ENCODE assay signal across 8 cellular contexts in the genomic region with DNA sequence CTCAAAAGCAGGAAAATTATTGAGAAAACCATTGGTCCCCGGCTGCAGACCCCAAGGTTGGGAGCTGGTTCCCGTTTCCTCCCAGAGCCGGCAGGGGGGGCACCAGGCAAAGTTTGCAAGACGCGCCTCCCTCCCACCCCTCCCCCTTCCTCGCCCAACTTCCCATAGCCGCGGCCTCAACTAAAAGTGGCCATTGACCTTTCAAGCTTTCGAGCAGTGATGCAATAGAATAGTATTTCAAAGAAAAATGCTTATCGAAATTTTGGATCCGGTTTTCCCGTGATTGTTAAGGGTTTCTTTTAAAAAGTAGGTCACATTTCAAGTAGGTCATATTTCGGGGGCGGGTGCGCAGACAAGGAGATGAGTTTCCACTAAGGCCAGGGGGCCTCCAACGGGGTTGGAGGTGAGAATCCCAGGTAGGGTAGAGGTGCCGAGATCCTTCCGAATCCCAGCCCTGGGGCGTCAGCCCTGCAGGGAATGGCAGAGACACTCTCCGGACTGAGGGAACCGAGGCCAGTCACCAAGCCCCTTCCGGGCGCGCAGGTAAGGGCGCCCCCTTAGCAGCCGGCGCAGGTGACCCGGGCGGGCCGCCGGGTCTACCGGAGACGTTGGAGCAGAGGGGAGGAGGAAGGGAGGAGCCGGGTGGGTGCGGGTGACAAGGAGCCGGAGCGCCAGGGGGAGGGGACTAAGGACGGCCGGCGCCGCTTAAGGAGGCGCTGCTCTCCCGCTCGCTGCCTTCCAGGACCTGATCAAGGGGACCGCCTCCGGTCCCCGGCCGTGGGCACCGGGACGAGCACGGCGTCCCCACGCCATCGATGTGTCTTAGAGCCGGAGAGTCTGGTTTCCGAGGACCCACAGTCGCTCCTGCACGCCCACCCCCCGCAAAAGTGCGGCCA. TPM values are rescaled to one million over a fixed set of nuclear protein-coding genes. Genes with fewer than 3 reads are reported as not detected.
DNase-seq lines count a peak whose midpoint lies in the region; ATAC-seq, FAIRE-seq and TF ChIP-seq lines count a peak whose summit lies in the region.

No MANE protein-coding gene starts in this region.

- no peaks in the 10 kb centered on the region for H3K36me3 ChIP-seq in SK-N-MC (ENCODE audit: insufficient read depth, low read length)
- H3K36me3 ChIP-seq in pancreas: no peaks in the 10 kb centered on the region
- H3K36me3 ChIP-seq in tibial artery: no peaks in the 10 kb centered on the region

- intact Hi-C loops in Right ventricle myocardium inferior (cut with DNase I): loop anchor here (1.0 to 10.0 kb wide), 11 partner anchors 21 to 531 kb away; partner anchors contain the start of gene CRADD
- intact Hi-C loops in pancreas (cut with DNase I): loop anchor here (5.0 to 10.0 kb wide), 3 partner anchors 525 to 535 kb away; no protein-coding TSS in a partner anchor
- intact Hi-C loops in tibial artery (cut with DNase I; ENCODE audit: low total_unique reads): loop anchor here (2.0 to 10.0 kb wide), 7 partner anchors 55 to 532 kb away; partner anchors contain the start of gene CRADD

- POLR2A ChIA-PET in activated naive CD8-positive, alpha-beta T cell treated with anti-CD3 and anti-CD28 coated beads, Interleukin-2, amount 10 ng/mL, durations not matched to agents 7 days and 5 days (lab: Charles Lee): interaction anchor here (0.7 to 2.4 kb wide), 14 partner anchors 18 to 532 kb away, joined by 3 to 13 read pairs (median 5); partner anchors contain the start of genes CRADD and UBE2N

- no peak for FAIRE-seq in pancreas (lab: Jason Lieb, UNC)

- H3K9me3 ChIP-seq in SK-N-MC (ENCODE audit: low read depth, low read length) (no peaks in the 10 kb centered on the region), pancreas (no peaks in the 10 kb centered on the region), tibial artery (no peaks in the 10 kb centered on the region)

- no peaks in the 10 kb centered on the region for H3K9me3 Mint-ChIP-seq in activated naive CD8-positive, alpha-beta T cell treated with anti-CD3 and anti-CD28 coated beads, Interleukin-2, amount 10 ng/mL, durations not matched to agents 7 days and 5 days

- peak; percentile 45 for ATAC-seq in GM21515 (IDR thresholded peaks at IDR 0.05; ENCODE audit: unreplicated experiment)
- peak; percentile 59 for ATAC-seq in activated naive CD8-positive, alpha-beta T cell treated with anti-CD3 and anti-CD28 coated beads, Interleukin-2, amount 10 ng/mL, durations not matched to agents 7 days and 5 days (ENCODE audit: low read depth)
- peak; percentile 82 for ATAC-seq in Right ventricle myocardium inferior
- ATAC-seq in pancreas: peak; percentile 72 to 84 (median 79)

- TF ChIP-seq CTCF in pancreas (IDR thresholded peaks at IDR 0.05): peak; percentile 38 to 66 (median 64)
- peak; percentile 80 to 84 for TF ChIP-seq CTCF in tibial artery (IDR thresholded peaks at IDR 0.05)

- H3K36me3 Mint-ChIP-seq in activated naive CD8-positive, alpha-beta T cell treated with anti-CD3 and anti-CD28 coated beads, Interleukin-2, amount 10 ng/mL, durations not matched to agents 7 days and 5 days: peaks cover 28% of the 10 kb centered on the region

- H3K27ac Mint-ChIP-seq in activated naive CD8-positive, alpha-beta T cell treated with anti-CD3 and anti-CD28 coated beads, Interleukin-2, amount 10 ng/mL, durations not matched to agents 7 days and 5 days: peak overlapping the region; percentile 80

- WGBS in pancreas, 2 donors: 0% methylated on average over 52 to 60 of the region's 60 CpGs

- H3K27me3 ChIP-seq in pancreas (no peaks in the 10 kb centered on the region), tibial artery (peaks cover 0 to 24% of the 10 kb centered on the region in 2 donors)

- H3K4me3 ChIP-seq in SK-N-MC: peak overlapping the region; percentile 75
- peak overlapping the region; percentile 66 to 79 (median 72) for H3K4me3 ChIP-seq in pancreas
- H3K4me3 ChIP-seq in tibial artery: peak overlapping the region; percentile 73 to 77

- H3K9ac ChIP-seq in SK-N-MC (ENCODE audit: insufficient read length): no peak overlapping the region

- H3K4me3 Mint-ChIP-seq in activated naive CD8-positive, alpha-beta T cell treated with anti-CD3 and anti-CD28 coated beads, Interleukin-2, amount 10 ng/mL, durations not matched to agents 7 days and 5 days: peak overlapping the region; percentile 85

- H3K27ac ChIP-seq in SK-N-MC (no peak overlapping the region), pancreas (peak overlapping the region; percentile 53 to 85 (median 83)), tibial artery (peak overlapping the region; percentile 45 to 86)

- H3K27me3 Mint-ChIP-seq in activated naive CD8-positive, alpha-beta T cell treated with anti-CD3 and anti-CD28 coated beads, Interleukin-2, amount 10 ng/mL, durations not matched to agents 7 days and 5 days: peaks cover 7% of the 10 kb centered on the region

- peak; percentile 14 for DNase-seq in DMS153 (lab: John Stamatoyannopoulos, UW)
- DNase-seq in KG1 (lab: John Stamatoyannopoulos, UW): peak; percentile 67
- DNase-seq in SK-N-MC (ENCODE audit: low read depth, low spot score): no peak
- peak; percentile 80 for DNase-seq in activated naive CD8-positive, alpha-beta T cell treated with anti-CD3 and anti-CD28 coated beads, Interleukin-2, amount 10 ng/mL, durations not matched to agents 7 days and 5 days
- DNase-seq in Right ventricle myocardium inferior (ENCODE audit: missing footprints): peak; percentile 88
- DNase-seq in pancreas: peak; percentile 75 to 92 (median 83)
- peak; percentile 78 to 94 for DNase-seq in tibial artery

- H3K4me1 ChIP-seq in pancreas: no peaks in the 10 kb centered on the region
- H3K4me1 ChIP-seq in tibial artery: peaks cover 0 to 29% (median 18%) of the 10 kb centered on the region in 4 donors

- peaks cover 23% of the 10 kb centered on the region for H3K4me1 Mint-ChIP-seq in activated naive CD8-positive, alpha-beta T cell treated with anti-CD3 and anti-CD28 coated beads, Interleukin-2, amount 10 ng/mL, durations not matched to agents 7 days and 5 days

RNA-seq across cellular contexts. Expression of gene SOCS2, which starts 2.6 kb away (rescaled TPM):
- total RNA-seq in activated naive CD8-positive, alpha-beta T cell treated with anti-CD3 and anti-CD28 coated beads, Interleukin-2, amount 10 ng/mL, durations not matched to agents 7 days and 5 days: 10 to 100 TPM; 40.7 to 43.3 TPM
- total RNA-seq in Right ventricle myocardium inferior: 7.2 TPM
- total RNA-seq in pancreas: 1 to 10 TPM; 3.2 to 6.1 (median 5.4) TPM
- 10 to 100 TPM in 1 of 2 donors, 1 to 10 TPM in 1; 9.0 to 14.8 TPM for polyA plus RNA-seq in pancreas
